15 cellular contexts compared by ENCODE assay signal in genomic region chr21:44497641-44498243, GRCh38. TPM values are rescaled to one million over a fixed set of nuclear protein-coding genes. Genes with fewer than 3 reads are reported as not detected.
DNase-seq lines count a peak whose midpoint lies in the region; ATAC-seq and TF ChIP-seq lines count a peak whose summit lies in the region.
"Had no signal": no experiment of that assay in that cellular context is flagged by ENCODE, and none has a peak within 500 bp of the region (broad histone marks: within the 10 kb centered on the region; RNA-seq: fewer than 3 reads in every experiment).

No MANE protein-coding gene starts in this region.

- H3K36me3 ChIP-seq in adipocyte (ENCODE audit: control insufficient read depth, insufficient read depth, low read length, severe bottlenecking) (no peaks in the 10 kb centered on the region), mesenchymal stem cell (ENCODE audit: control insufficient read depth in 1 of 2, insufficient read depth in 2 of 2, low read depth in 1 of 2, low read length in 2 of 2) (no peaks in the 10 kb centered on the region)
- no peaks in the 10 kb centered on the region for H3K36me3 ChIP-seq in CD8-positive, alpha-beta T cell (ENCODE audit: insufficient read depth, low read length)
- H3K36me3 ChIP-seq: MG63 had no signal

- peaks cover 4% of the 10 kb centered on the region for H3K9me3 Mint-ChIP-seq in CD8-positive, alpha-beta T cell

- no peak for TF ChIP-seq CTCF in CD8-positive, alpha-beta T cell (IDR thresholded peaks at IDR 0.05)

- WGBS in mesenchymal stem cell, result 72% methylated on average over 5 of the region's 6 CpGs

- H3K27me3 Mint-ChIP-seq in CD8-positive, alpha-beta T cell (ENCODE audit: low read depth), result peaks cover 2% of the 10 kb centered on the region

- no peak overlapping the region for H4K91ac ChIP-seq in mesenchymal stem cell (ENCODE audit: low read length)

- CTCF ChIA-PET in CD8-positive, alpha-beta T cell (lab: Charles Lee), result no interaction called here

- no peaks in the 10 kb centered on the region for H3K36me3 Mint-ChIP-seq in CD8-positive, alpha-beta T cell
- H3K36me3 Mint-ChIP-seq: stimulated activated effector memory CD8-positive, alpha-beta T cell treated with anti-CD3 and anti-CD28 coated beads, Interleukin-12 subunit alpha, Interleukin-12 subunit beta, amount 100 ng/mL, for 72 hours had no signal

- no peak overlapping the region for H3K27ac Mint-ChIP-seq in CD8-positive, alpha-beta T cell
- H3K27ac Mint-ChIP-seq: stimulated activated effector memory CD8-positive, alpha-beta T cell treated with anti-CD3 and anti-CD28 coated beads, Interleukin-12 subunit alpha, Interleukin-12 subunit beta, amount 100 ng/mL, for 72 hours had no signal

- H4K8ac ChIP-seq in mesenchymal stem cell (ENCODE audit: low read length), result no peak overlapping the region

- no peak for ATAC-seq in GM21723 (IDR thresholded peaks at IDR 0.05; ENCODE audit: unreplicated experiment)
- no peak for ATAC-seq in CD8-positive, alpha-beta T cell
- ATAC-seq in GM19397 (IDR thresholded peaks at IDR 0.05; ENCODE audit: unreplicated experiment), result no peak
- ATAC-seq: stimulated activated effector memory CD8-positive, alpha-beta T cell treated with anti-CD3 and anti-CD28 coated beads, Interleukin-12 subunit alpha, Interleukin-12 subunit beta, amount 100 ng/mL, for 72 hours had no signal

- no peak overlapping the region for H3K23ac ChIP-seq in mesenchymal stem cell (ENCODE audit: low read length in 2 of 2)

- no peak overlapping the region for H2AFZ ChIP-seq in mesenchymal stem cell (ENCODE audit: low read depth, low read length)

- H3K4me3 ChIP-seq in adipocyte (ENCODE audit: low read length) (no peak overlapping the region), mesenchymal stem cell (ENCODE audit: insufficient read depth in 1 of 2, low read depth in 1 of 2, low read length in 2 of 2) (peak overlapping the region in 1 of 2 experiments; percentile 71)
- no peak overlapping the region for H3K4me3 ChIP-seq in CD8-positive, alpha-beta T cell (ENCODE audit: low read depth, low read length)
- H3K4me3 ChIP-seq: MG63 had no signal

- H3K4me1 ChIP-seq in adipocyte (ENCODE audit: control insufficient read depth, insufficient read depth, low read length) (peaks cover 21% of the 10 kb centered on the region), mesenchymal stem cell (ENCODE audit: control insufficient read depth, insufficient read depth, low read depth, low read length) (no peaks in the 10 kb centered on the region)
- no peaks in the 10 kb centered on the region for H3K4me1 ChIP-seq in CD8-positive, alpha-beta T cell (ENCODE audit: insufficient read depth, low read length)

- no peak overlapping the region for H2BK5ac ChIP-seq in mesenchymal stem cell (ENCODE audit: low read depth, low read length, poor library complexity, severe bottlenecking)

- no peak overlapping the region for H3K4ac ChIP-seq in mesenchymal stem cell (ENCODE audit: low read depth in 1 of 2, low read length in 2 of 2)

- H3K4me1 Mint-ChIP-seq in CD8-positive, alpha-beta T cell (ENCODE audit: low read depth), result peaks cover 4% of the 10 kb centered on the region
- H3K4me1 Mint-ChIP-seq: stimulated activated effector memory CD8-positive, alpha-beta T cell treated with anti-CD3 and anti-CD28 coated beads, Interleukin-12 subunit alpha, Interleukin-12 subunit beta, amount 100 ng/mL, for 72 hours had no signal

- no peak overlapping the region for H3K4me2 ChIP-seq in mesenchymal stem cell (ENCODE audit: low read length, poor library complexity, severe bottlenecking)

- H2BK12ac ChIP-seq in mesenchymal stem cell (ENCODE audit: low read length in 2 of 2), result no peak overlapping the region

- H3K79me1 ChIP-seq in mesenchymal stem cell (replicated peaks; ENCODE audit: low read length, poor library complexity, severe bottlenecking), result no peaks in the 10 kb centered on the region

- no peak overlapping the region for H3K14ac ChIP-seq in mesenchymal stem cell (ENCODE audit: low read length in 2 of 2)

- peak; percentile 74 for DNase-seq in COR-L47 (lab: John Stamatoyannopoulos, UW)
- DNase-seq in NCI-H1436 treated with DMSO at 0.1 percent for 48 hours (lab: John Stamatoyannopoulos, UW), result peak; percentile 85
- peak; percentile 43 for DNase-seq in adipocyte (ENCODE audit: low read depth)
- DNase-seq in mesenchymal stem cell, result no peak
- no peak for DNase-seq in activated T-cell treated with anti-CD3 and anti-CD28 coated beads, Interleukin-2, amount 50 U/mL, for 48 hours
- DNase-seq in CD8-positive, alpha-beta T cell, result no peak
- DNase-seq: amniotic stem cell; C1 segment of cervical spinal cord; effector CD4-positive, alpha-beta T cell; MG63; stimulated activated CD4-positive, alpha-beta T cell treated with anti-CD3 and anti-CD28 coated beads, Interleukin-1b, Interleukin-23, amount 100 ng/mL, for 48 hours had no signal

- H3K18ac ChIP-seq in mesenchymal stem cell (ENCODE audit: low read depth in 1 of 2, low read length in 2 of 2), result no peak overlapping the region

- peaks cover 13% of the 10 kb centered on the region for H3K9me3 ChIP-seq in adipocyte (ENCODE audit: control insufficient read depth, low read length)
- peaks cover 12% of the 10 kb centered on the region for H3K9me3 ChIP-seq in mesenchymal stem cell (ENCODE audit: control insufficient read depth, low read length)
- H3K9me3 ChIP-seq in CD8-positive, alpha-beta T cell (ENCODE audit: low read length), result peaks cover 7% of the 10 kb centered on the region

- H3K4me3 Mint-ChIP-seq in CD8-positive, alpha-beta T cell, result no peak overlapping the region
- H3K4me3 Mint-ChIP-seq: stimulated activated effector memory CD8-positive, alpha-beta T cell treated with anti-CD3 and anti-CD28 coated beads, Interleukin-12 subunit alpha, Interleukin-12 subunit beta, amount 100 ng/mL, for 72 hours had no signal

- POLR2A ChIA-PET in CD8-positive, alpha-beta T cell (lab: Charles Lee), result no interaction called here

- H3K27me3 ChIP-seq in adipocyte (replicated peaks; ENCODE audit: control insufficient read depth, insufficient read depth, low read length), result peaks cover 8% of the 10 kb centered on the region
- peaks cover 25 to 39% of the 10 kb centered on the region in 2 experiments for H3K27me3 ChIP-seq in mesenchymal stem cell (ENCODE audit: control insufficient read depth in 1 of 2, insufficient read depth in 1 of 2, low read length in 2 of 2)
- H3K27me3 ChIP-seq in CD8-positive, alpha-beta T cell (ENCODE audit: insufficient read depth, low read length), result no peaks in the 10 kb centered on the region
- H3K27me3 ChIP-seq: MG63 had no signal

- intact Hi-C loops in CD8-positive, alpha-beta T cell (cut with DNase I, micrococcal nuclease), result no loop called here

- H3K27ac ChIP-seq in mesenchymal stem cell (ENCODE audit: low read length, poor library complexity, severe bottlenecking), result no peak overlapping the region
- no peak overlapping the region for H3K27ac ChIP-seq in CD8-positive, alpha-beta T cell (ENCODE audit: low read depth, low read length)

- no peak overlapping the region for H2BK120ac ChIP-seq in mesenchymal stem cell (ENCODE audit: low read depth, low read length)

- H3K9ac ChIP-seq in adipocyte (ENCODE audit: low read length) (no peak overlapping the region), mesenchymal stem cell (ENCODE audit: low read length) (peak overlapping the region; percentile 59)

- H2BK15ac ChIP-seq in mesenchymal stem cell (ENCODE audit: low read depth, poor library complexity, severe bottlenecking), result no peak overlapping the region

- H2AK5ac ChIP-seq in mesenchymal stem cell (ENCODE audit: low read length, severe bottlenecking), result no peak overlapping the region

RNA-seq across cellular contexts. Expression of gene KRTAP10-1, which starts 42.3 kb away (rescaled TPM):
- not detected for polyA plus RNA-seq in mesenchymal stem cell (2013, experiment 1 of 2)
- polyA plus RNA-seq in mesenchymal stem cell (2013, experiment 2 of 2), result not detected
- total RNA-seq in CD8-positive, alpha-beta T cell, result not detected
- total RNA-seq: lung microvascular endothelial cell had no signal

RNA-seq across cellular contexts. Expression of gene LRRC3, which starts 42.4 kb away (rescaled TPM):
- polyA plus RNA-seq in mesenchymal stem cell (2013, experiment 1 of 2), result 2.9 TPM
- 3.1 TPM for polyA plus RNA-seq in mesenchymal stem cell (2013, experiment 2 of 2)
- total RNA-seq in CD8-positive, alpha-beta T cell, result under 1 TPM; 0.39 to 0.68 TPM

RNA-seq across cellular contexts. Expression of gene KRTAP10-2, which starts 53.6 kb away (rescaled TPM):
- not detected for polyA plus RNA-seq in mesenchymal stem cell (2013, experiment 1 of 2)
- not detected for polyA plus RNA-seq in mesenchymal stem cell (2013, experiment 2 of 2)
- total RNA-seq in CD8-positive, alpha-beta T cell, result not detected
- total RNA-seq: lung microvascular endothelial cell had no signal

Comparison
In these comparisons a context has a peak if more than half of its experiments do, and no peak if none do; other contexts are left out.
1. DNase-seq: peak in COR-L47 (single experiment), NCI-H1436 treated with DMSO at 0.1 percent for 48 hours (single experiment) and adipocyte (single experiment); none in mesenchymal stem cell (single experiment), activated T-cell treated with anti-CD3 and anti-CD28 coated beads, Interleukin-2, amount 50 U/mL, for 48 hours (0 of 2) and CD8-positive, alpha-beta T cell (0 of 7).